Comparison of ENCODE assay signal across 8 cellular contexts in the genomic region with DNA sequence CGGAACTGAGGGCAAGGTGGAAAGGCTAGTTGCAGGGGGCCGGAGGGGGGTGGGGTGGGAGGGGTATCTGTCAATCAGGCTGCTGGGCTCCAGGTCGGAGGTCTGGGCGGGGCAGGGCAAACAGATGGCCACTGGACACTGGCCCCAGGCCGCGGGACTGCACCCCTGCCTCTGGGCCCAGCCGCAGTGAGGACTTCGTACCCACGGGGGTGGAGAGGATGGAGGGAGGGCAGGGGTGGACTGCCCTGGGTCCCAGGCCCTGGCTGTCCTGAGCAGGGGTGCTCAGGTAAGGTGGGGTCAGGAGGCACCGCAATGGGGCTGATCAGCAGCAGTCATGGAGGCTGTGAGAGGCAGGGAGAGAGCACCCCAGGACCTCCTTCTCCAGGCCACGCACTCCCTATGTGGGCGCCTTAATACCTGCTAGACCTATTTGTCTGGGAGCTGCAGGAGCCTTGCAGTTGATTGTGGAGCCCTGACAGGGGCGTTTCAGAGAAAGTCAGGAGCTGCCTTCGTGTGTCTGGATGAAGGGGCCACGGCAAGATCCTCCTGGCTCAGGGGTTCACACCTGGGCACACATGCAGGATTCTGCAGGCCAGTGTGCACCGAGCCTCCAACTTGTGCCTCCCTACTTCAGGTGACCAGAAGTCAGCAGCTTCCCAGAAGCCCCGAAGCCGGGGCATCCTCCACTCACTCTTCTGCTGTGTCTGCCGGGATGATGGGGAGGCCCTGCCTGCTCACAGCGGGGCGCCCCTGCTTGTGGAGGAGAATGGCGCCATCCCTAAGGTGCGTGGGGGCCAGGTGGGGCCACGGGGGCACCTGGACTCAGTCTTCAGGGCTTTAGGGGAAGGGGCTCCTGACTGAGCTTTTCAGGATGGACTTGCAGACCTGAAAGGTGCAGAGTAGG. TPM values are rescaled to one million over a fixed set of nuclear protein-coding genes. Genes with fewer than 3 reads are reported as not detected.
DNase-seq lines count a peak whose midpoint lies in the region; ATAC-seq and TF ChIP-seq lines count a peak whose summit lies in the region.

No MANE protein-coding gene starts in this region.

- H3K36me3 ChIP-seq in Caco-2 (ENCODE audit: control insufficient read depth, insufficient read depth, low read length) (no peaks in the 10 kb centered on the region), neuronal stem cell (replicated peaks in 1 of 2; ENCODE audit: control insufficient read depth in 2 of 2, insufficient read depth in 2 of 2, low read length in 2 of 2) (peaks cover 21 to 41% of the 10 kb centered on the region in 2 donors)

- H3K4ac ChIP-seq in neuronal stem cell (ENCODE audit: low read length), result peak overlapping the region; percentile 66

- H3K27me3 ChIP-seq in Caco-2 (replicated peaks; ENCODE audit: control insufficient read depth, insufficient read depth, low read length) (no peaks in the 10 kb centered on the region), neuronal stem cell (ENCODE audit: control insufficient read depth in 3 of 3, insufficient read depth in 3 of 3, low read depth in 1 of 3, low read length in 3 of 3) (peaks cover 22 to 31% (median 30%) of the 10 kb centered on the region in 3 experiments)

- H3K4me2 ChIP-seq in neuronal stem cell (ENCODE audit: insufficient read depth, low read length, poor library complexity, severe bottlenecking), result peak overlapping the region; percentile 93

- no peak overlapping the region for H2BK120ac ChIP-seq in neuronal stem cell (ENCODE audit: low read depth, low read length)

- H3K14ac ChIP-seq in neuronal stem cell (ENCODE audit: low read length), result no peak overlapping the region

- no peak for ATAC-seq in GM18868 (IDR thresholded peaks at IDR 0.05; ENCODE audit: unreplicated experiment)
- no peak for ATAC-seq in HG03139 (IDR thresholded peaks at IDR 0.05; ENCODE audit: unreplicated experiment)

- H4K91ac ChIP-seq in neuronal stem cell (ENCODE audit: low read depth, low read length, poor library complexity), result no peak overlapping the region

- H3K36me3 Mint-ChIP-seq in Caco-2 (ENCODE audit: insufficient read depth, unreplicated experiment), result peaks cover 81% of the 10 kb centered on the region

- no peaks in the 10 kb centered on the region for H3K9me3 Mint-ChIP-seq in Caco-2 (ENCODE audit: unreplicated experiment)

- no peaks in the 10 kb centered on the region for H3K27me3 Mint-ChIP-seq in Caco-2 (ENCODE audit: insufficient read depth, unreplicated experiment)

- POLR2A ChIA-PET in Caco-2 (lab: Charles Lee), result interaction anchor here (1.0 to 2.1 kb wide), 3 partner anchors 17 to 108 kb away, joined by 3 to 17 read pairs (median 10); a partner anchor contains a TSS

- peak overlapping the region; percentile 53 for H3K27ac Mint-ChIP-seq in Caco-2 (ENCODE audit: unreplicated experiment)

- peaks cover 36% of the 10 kb centered on the region for H3K4me1 Mint-ChIP-seq in Caco-2 (ENCODE audit: low read depth, unreplicated experiment)

- peak overlapping the region; percentile 89 for H3K23ac ChIP-seq in neuronal stem cell (ENCODE audit: low read depth, low read length, poor library complexity)

- peak overlapping the region; percentile 85 for H2AFZ ChIP-seq in neuronal stem cell (ENCODE audit: low read length)

- H3K27ac ChIP-seq in neuronal stem cell (replicated peaks; ENCODE audit: low read length), result no peak overlapping the region

- H2BK12ac ChIP-seq in neuronal stem cell (ENCODE audit: low read length), result no peak overlapping the region

- CTCF ChIA-PET in Caco-2 (lab: Charles Lee), result interaction anchor here (0.6 to 2.0 kb wide), 2 partner anchors 63 to 106 kb away, joined by 3 to 4 read pairs; no protein-coding TSS in a partner anchor

- H3K9ac ChIP-seq in neuronal stem cell (ENCODE audit: low read depth, low read length, poor library complexity), result peak overlapping the region; percentile 96

- peak overlapping the region; percentile 98 for H3K4me3 Mint-ChIP-seq in Caco-2 (ENCODE audit: unreplicated experiment)

- H3K9me3 ChIP-seq in Caco-2 (no peaks in the 10 kb centered on the region), neuronal stem cell (replicated peaks in 1 of 2; ENCODE audit: control insufficient read depth in 2 of 2, insufficient read depth in 1 of 2, low read depth in 1 of 2, low read length in 2 of 2) (no peaks in the 10 kb centered on the region)

- TF ChIP-seq CTCF in Caco-2 (IDR thresholded peaks at IDR 0.05; ENCODE audit: insufficient read depth in 1 of 2, low read depth in 1 of 2, low read length in 1 of 2, severe bottlenecking in 1 of 2, unreplicated experiment in 1 of 2), result no peak

- DNase-seq in Caco-2 (peak; percentile 86 to 91), RPMI7951 (ENCODE audit: low read depth) (peak; percentile 25), erythroblast (lab: John Stamatoyannopoulos, UW) (peak; percentile 43 to 57), neuronal stem cell (ENCODE audit: low spot score) (no peak), NCI-H82 (lab: John Stamatoyannopoulos, UW) (no peak), NCI-H1105 (lab: John Stamatoyannopoulos, UW) (no peak)

- H2BK5ac ChIP-seq in neuronal stem cell (ENCODE audit: low read length), result no peak overlapping the region

- peak overlapping the region; percentile 97 for H2AK5ac ChIP-seq in neuronal stem cell (ENCODE audit: low read depth, low read length)

- no peak overlapping the region for H4K8ac ChIP-seq in neuronal stem cell (ENCODE audit: low read depth, low read length)

- peaks cover 6% of the 10 kb centered on the region for H3K79me1 ChIP-seq in neuronal stem cell (ENCODE audit: low read depth, low read length)

- H3K4me3 ChIP-seq in Caco-2 (ENCODE audit: low read depth, low read length) (peak overlapping the region; percentile 77), neuronal stem cell (ENCODE audit: low read length in 2 of 2) (peak overlapping the region; percentile 91 to 92)

- WGBS in neuronal stem cell (ENCODE audit: extremely low coverage in 2 of 2, insufficient read length in 2 of 2, insufficient replicate concordance in 1 of 2), 2 donors, result no CpG with 5 or more reads among the region's 24 CpGs

- no TSS peak for BruUV-seq in Caco-2 (replicated peaks; lab: Mats Ljungman, UMichigan)

- H3K4me1 ChIP-seq in Caco-2, result peaks cover 30% of the 10 kb centered on the region
- H3K4me1 ChIP-seq in neuronal stem cell (ENCODE audit: control insufficient read depth in 2 of 2, insufficient read depth in 1 of 2, low read depth in 1 of 2, low read length in 2 of 2), result peaks cover 35 to 41% of the 10 kb centered on the region in 2 donors

- peak; percentile 17 for TF ChIP-seq POLR2A in erythroblast (IDR thresholded peaks at IDR 0.05; ENCODE audit: low read length)

- intact Hi-C loops in Caco-2 (cut with micrococcal nuclease; ENCODE audit: unreplicated experiment), result no loop called here

- peak overlapping the region; percentile 62 for H2BK15ac ChIP-seq in neuronal stem cell (ENCODE audit: low read length)

- H3K18ac ChIP-seq in neuronal stem cell (ENCODE audit: low read length), result peak overlapping the region; percentile 66

RNA-seq across cellular contexts. Expression of a gene that starts 1.5 kb away (rescaled TPM):
- 103 and 104 TPM in 2 replicates for total RNA-seq in Caco-2 (2022)
- total RNA-seq in RPMI7951 (2014; rRNA removed; shearing (Covaris generic)), result 62.4 and 87.2 TPM in 2 replicates
- polyA plus RNA-seq in neuronal stem cell (2013, experiment 1 of 2), result 39.9 TPM
- polyA plus RNA-seq in neuronal stem cell (2013, experiment 2 of 2), result 39.8 TPM

RNA-seq across cellular contexts. Expression of a gene that starts 17.7 kb away (rescaled TPM):
- 401 and 448 TPM in 2 replicates for total RNA-seq in Caco-2 (2022)
- total RNA-seq in RPMI7951 (2014; rRNA removed; shearing (Covaris generic)), result not detected in 2 replicates
- polyA plus RNA-seq in neuronal stem cell (2013, experiment 1 of 2), result 0.07 TPM
- polyA plus RNA-seq in neuronal stem cell (2013, experiment 2 of 2), result 0.08 TPM

RNA-seq across cellular contexts. Expression of a gene that starts 19.1 kb away (rescaled TPM):
- 0.12 and 0.32 TPM in 2 replicates for total RNA-seq in Caco-2 (2022)
- total RNA-seq in RPMI7951 (2014; rRNA removed; shearing (Covaris generic)), result under 0.01 and 0.10 TPM in 2 replicates
- 0.35 TPM for polyA plus RNA-seq in neuronal stem cell (2013, experiment 1 of 2)
- polyA plus RNA-seq in neuronal stem cell (2013, experiment 2 of 2), result 0.06 TPM

RNA-seq across cellular contexts. Expression of a gene that starts 44.5 kb away (rescaled TPM):
- total RNA-seq in Caco-2 (2022), result 0.54 TPM in 1 of 2 replicates, not detected in the other
- not detected in 2 replicates for total RNA-seq in RPMI7951 (2014; rRNA removed; shearing (Covaris generic))
- 0.66 TPM for polyA plus RNA-seq in neuronal stem cell (2013, experiment 1 of 2)
- 0.80 TPM for polyA plus RNA-seq in neuronal stem cell (2013, experiment 2 of 2)

Comparison
In these comparisons a context has a peak if more than half of its experiments do, and no peak if none do; other contexts are left out.
1. DNase-seq: peak in Caco-2 (2 of 2), RPMI7951 (single experiment) and erythroblast (2 of 2); none in neuronal stem cell (single experiment), NCI-H82 (single experiment) and NCI-H1105 (single experiment).
2. RNA of a gene that starts 17.7 kb away (total RNA-seq): 401 to 448 TPM in Caco-2; not detected in RPMI7951; every median in the first group is over 100 times any median in the second.